Comparison of ENCODE assay signal across 26 cellular contexts in the genomic region with DNA sequence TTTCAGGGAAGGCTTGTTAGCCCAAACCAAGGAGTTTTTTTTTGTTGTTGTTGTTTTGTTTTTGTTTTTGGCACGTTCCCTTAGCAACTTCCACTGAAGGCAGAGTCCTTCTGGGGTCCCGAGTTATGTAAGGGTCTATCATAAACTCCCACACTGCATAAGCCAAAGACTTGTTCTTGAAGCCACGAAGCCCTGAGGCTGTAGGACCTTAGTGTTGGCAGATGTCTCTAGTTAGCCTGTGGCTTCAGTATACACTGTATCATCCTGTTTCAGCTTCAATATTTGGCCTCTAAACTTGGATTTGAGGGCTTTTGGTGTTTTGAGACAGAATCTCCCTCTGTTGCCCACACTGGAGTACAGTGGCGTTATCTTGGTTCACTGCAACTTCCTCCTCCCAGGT. TPM values are rescaled to one million over a fixed set of nuclear protein-coding genes. Genes with fewer than 3 reads are reported as not detected.
"Had no signal": no experiment of that assay in that cellular context is flagged by ENCODE, and none has a peak within 500 bp of the region (broad histone marks: within the 10 kb centered on the region; RNA-seq: fewer than 3 reads in every experiment).

No MANE protein-coding gene starts in this region.

- H3K36me3 ChIP-seq: adrenal gland, gastroesophageal sphincter, heart left ventricle, prostate gland, right atrium auricular region, tibial nerve had no signal

- H3K27me3 ChIP-seq: adrenal gland, heart left ventricle, right atrium auricular region, tibial nerve had no signal

- H3K4me1 ChIP-seq: adrenal gland, gastroesophageal sphincter, heart left ventricle, prostate gland, right atrium auricular region, tibial nerve had no signal

- H3K4me1 Mint-ChIP-seq: memory B cell had no signal

- DNase-seq: activated CD4-positive, alpha-beta T cell treated with anti-CD3 and anti-CD28 coated beads, Interleukin-2, amount 50 U/mL, for 4 hours; activated CD4-positive, CD25-positive, alpha-beta regulatory T cell treated with anti-CD3 and anti-CD28 coated beads, Interleukin-2, amount 50 U/mL, for 72 hours; activated gamma-delta T cell treated with Interleukin-2 at 50 U/mL for 16 hours; activated T-cell treated with anti-CD3 and anti-CD28 coated beads for 4 hours; effector CD4-positive, alpha-beta T cell; heart left ventricle; kidney glomerular epithelial cell; left ventricle myocardium superior; stimulated activated CD4-positive, alpha-beta T cell treated with anti-CD3 and anti-CD28 coated beads, Interleukin-12 subunit alpha, Interleukin-12 subunit beta, amount 100 ng/mL, for 4 hours; stimulated activated CD4-positive, alpha-beta T cell treated with anti-CD3 and anti-CD28 coated beads, Interleukin-2, amount 100 ng/mL, for 24 hours; T-helper 2 cell had no signal

- H3K27ac Mint-ChIP-seq: activated naive CD4-positive, alpha-beta T cell treated with anti-CD3 and anti-CD28 coated beads, Interleukin-2, amount 50 U/mL, for 72 hours; activated T-helper 1 cell treated with anti-CD3 and anti-CD28 coated beads, Interleukin-12 subunit alpha, Interleukin-12 subunit beta, Interleukin-2, Interleukin-4 antibody, amounts not matched to agents 30 ng/mL and 10 ng/mL and 1 ng/mL, durations not matched to agents 14 hours and 24 hours and 36 hours; memory B cell; stimulated activated naive CD8-positive, alpha-beta T cell treated with anti-CD3 and anti-CD28 coated beads, Interleukin-15, Interleukin-2, amounts not matched to agents 100 ng/mL and 50 ng/mL, for 24 hours had no signal

- H3K27ac ChIP-seq: adrenal gland, gastroesophageal sphincter, heart left ventricle, prostate gland, right atrium auricular region, tibial nerve, VCaP had no signal

- H3K4me3 Mint-ChIP-seq: activated T-helper 1 cell treated with anti-CD3 and anti-CD28 coated beads, Interleukin-12 subunit alpha, Interleukin-12 subunit beta, Interleukin-2, Interleukin-4 antibody, amounts not matched to agents 30 ng/mL and 10 ng/mL and 1 ng/mL, durations not matched to agents 14 hours and 24 hours and 36 hours; memory B cell; stimulated activated naive CD8-positive, alpha-beta T cell treated with anti-CD3 and anti-CD28 coated beads, Interleukin-15, Interleukin-2, amounts not matched to agents 100 ng/mL and 50 ng/mL, for 24 hours had no signal

- ATAC-seq: activated naive CD4-positive, alpha-beta T cell treated with anti-CD3 and anti-CD28 coated beads, Interleukin-2, amount 50 U/mL, for 72 hours; gastroesophageal sphincter; heart left ventricle; left ventricle myocardium superior had no signal

- H3K4me3 ChIP-seq: adrenal gland, gastroesophageal sphincter, heart left ventricle, prostate gland, right atrium auricular region, tibial nerve had no signal

- H3K9me3 ChIP-seq: prostate gland had no signal

RNA-seq across cellular contexts. Expression of gene KPNA7, which starts 13.6 kb away (rescaled TPM):
- total RNA-seq: activated T-helper 1 cell treated with anti-CD3 and anti-CD28 coated beads, Interleukin-12 subunit alpha, Interleukin-12 subunit beta, Interleukin-2, Interleukin-4 antibody, amounts not matched to agents 30 ng/mL and 10 ng/mL and 1 ng/mL, durations not matched to agents 14 hours and 24 hours and 36 hours; adrenal gland; cerebellum; fibroblast of lung; heart left ventricle; left ventricle myocardium superior; mononuclear cell; omental fat pad; right atrium auricular region had no signal
- polyA plus RNA-seq: fibroblast of lung, heart left ventricle, neural cell had no signal
